1 cellular context compared by ENCODE assay signal in the genomic region with DNA sequence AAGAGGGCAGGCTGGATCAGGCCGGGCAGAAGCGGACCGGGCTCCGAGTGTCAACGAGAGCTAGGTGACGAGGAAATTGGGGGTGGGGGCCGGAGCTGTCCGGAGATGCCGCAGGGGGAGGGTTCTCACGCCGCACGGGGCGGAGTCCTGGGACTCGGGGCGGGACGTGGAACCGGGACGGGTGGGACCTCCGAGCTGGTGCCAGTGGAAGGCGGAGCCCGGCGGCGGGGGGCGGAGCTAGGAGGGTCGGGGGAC.
TF ChIP-seq lines count a peak whose summit lies in the region.

No MANE protein-coding gene starts in this region.

TF ChIP-seq in HepG2, 621 proteins besides CTCF, POLR2A, EP300 and RAD21 (continued from another document and continues in another):
- no peak for TF ChIP-seq CEBPZ (IDR thresholded peaks at IDR 0.05; ENCODE audit: low read length)
- no peak for TF ChIP-seq ZNF780A (CRISPR knock-in tag; IDR thresholded peaks at IDR 0.05)
- TF ChIP-seq TBX2 (CRISPR knock-in tag; IDR thresholded peaks at IDR 0.05; ENCODE audit: borderline replicate concordance): peak; percentile 26; the same call in 1 of the 2 replicates
- no peak for TF ChIP-seq ZMAT3 (CRISPR knock-in tag; conservative IDR thresholded peaks at IDR 0.05)
- peak; percentile 76 for TF ChIP-seq RBFOX2 (IDR thresholded peaks at IDR 0.05; ENCODE audit: low read depth, low read length)
- no peak for TF ChIP-seq ZNF746 (CRISPR knock-in tag; IDR thresholded peaks at IDR 0.05)
- TF ChIP-seq ZNF501 (CRISPR knock-in tag; IDR thresholded peaks at IDR 0.05): peak; percentile 12; the same call in 1 of the 2 replicates
- TF ChIP-seq FOSL1 (CRISPR knock-in tag; IDR thresholded peaks at IDR 0.05; ENCODE audit: borderline replicate concordance): no peak
- TF ChIP-seq SP4 (CRISPR knock-in tag; IDR thresholded peaks at IDR 0.05): peak; percentile 90; the same call in 1 of the 2 replicates
- TF ChIP-seq ARID2 (CRISPR knock-in tag; IDR thresholded peaks at IDR 0.05; ENCODE audit: borderline replicate concordance): no peak
- 0 out of 2 replicates have a peak, but pooled peaks have one; percentile 12 for TF ChIP-seq ZNF713 (CRISPR knock-in tag; IDR thresholded peaks at IDR 0.05)
- TF ChIP-seq ZNF891 (CRISPR knock-in tag; IDR thresholded peaks at IDR 0.05): no peak
- TF ChIP-seq ZBTB2 (CRISPR knock-in tag; IDR thresholded peaks at IDR 0.05; ENCODE audit: low read depth): peak; percentile 11; the same call in 1 of the 2 replicates
- peak; percentile 8; the same call in 1 of the 2 replicates for TF ChIP-seq TFAP4 (IDR thresholded peaks at IDR 0.05; ENCODE audit: borderline replicate concordance, low read depth)
- no peak for TF ChIP-seq TGIF2 (CRISPR knock-in tag; IDR thresholded peaks at IDR 0.05)
- no peak for TF ChIP-seq MBD4 (IDR thresholded peaks at IDR 0.05; ENCODE audit: borderline replicate concordance, low read length)
- peak; percentile 48; the same call in 1 of the 2 replicates for TF ChIP-seq KDM5B (CRISPR knock-in tag; IDR thresholded peaks at IDR 0.05; ENCODE audit: borderline replicate concordance)
- TF ChIP-seq ATF7 (IDR thresholded peaks at IDR 0.05): no peak
- TF ChIP-seq ATF7 (CRISPR knock-in tag; IDR thresholded peaks at IDR 0.05): no peak
- 0 out of 2 replicates have a peak, but pooled peaks have one; percentile 6 for TF ChIP-seq ZNF772 (CRISPR knock-in tag; IDR thresholded peaks at IDR 0.05)
- TF ChIP-seq CBX2 (IDR thresholded peaks at IDR 0.05; ENCODE audit: low read depth, low read length): no peak
- TF ChIP-seq CBX2 (CRISPR knock-in tag; IDR thresholded peaks at IDR 0.05; ENCODE audit: low read depth): no peak
- TF ChIP-seq HNF4A (CRISPR knock-in tag; IDR thresholded peaks at IDR 0.05): no peak
- TF ChIP-seq SRSF9 (IDR thresholded peaks at IDR 0.05; ENCODE audit: borderline replicate concordance, insufficient read depth, low read depth, low read length, poor library complexity, severe bottlenecking): no peak
- no peak for TF ChIP-seq MTF2 (CRISPR knock-in tag; IDR thresholded peaks at IDR 0.05; ENCODE audit: borderline replicate concordance)
- TF ChIP-seq GATA4 (IDR thresholded peaks at IDR 0.05; ENCODE audit: borderline replicate concordance, low read depth): no peak
- TF ChIP-seq GZF1 (CRISPR knock-in tag; IDR thresholded peaks at IDR 0.05): no peak
- no peak for TF ChIP-seq KAT2B (IDR thresholded peaks at IDR 0.05; ENCODE audit: borderline replicate concordance, low read depth, low read length)
- TF ChIP-seq ZBTB39 (CRISPR knock-in tag; IDR thresholded peaks at IDR 0.05): no peak
- no peak for TF ChIP-seq MXD4 (CRISPR knock-in tag; IDR thresholded peaks at IDR 0.05)
- 0 out of 2 replicates have a peak, but pooled peaks have one; percentile 8 for TF ChIP-seq HNRNPUL1 (IDR thresholded peaks at IDR 0.05; ENCODE audit: low read depth, low read length)
- 0 out of 2 replicates have a peak, but pooled peaks have one; percentile 1 for TF ChIP-seq ELF3 (CRISPR knock-in tag; IDR thresholded peaks at IDR 0.05)
- no peak for TF ChIP-seq NRL (CRISPR knock-in tag; IDR thresholded peaks at IDR 0.05; ENCODE audit: borderline replicate concordance)
- no peak for TF ChIP-seq ZNF850 (CRISPR knock-in tag; conservative IDR thresholded peaks at IDR 0.05)
- no peak for TF ChIP-seq ZNF557 (CRISPR knock-in tag; IDR thresholded peaks at IDR 0.05)
- no peak for TF ChIP-seq ZNF142 (CRISPR knock-in tag; IDR thresholded peaks at IDR 0.05)
- TF ChIP-seq ZNF660 (CRISPR knock-in tag; IDR thresholded peaks at IDR 0.05; ENCODE audit: borderline replicate concordance, low read depth): no peak
- no peak for TF ChIP-seq ZNF777 (CRISPR knock-in tag; IDR thresholded peaks at IDR 0.05)
- no peak for TF ChIP-seq THRA (CRISPR knock-in tag; IDR thresholded peaks at IDR 0.05; ENCODE audit: borderline replicate concordance)
- 0 out of 2 replicates have a peak, but pooled peaks have one; percentile 28 for TF ChIP-seq ZNF343 (CRISPR knock-in tag; IDR thresholded peaks at IDR 0.05)
- TF ChIP-seq THAP11 (CRISPR knock-in tag; IDR thresholded peaks at IDR 0.05): no peak
- no peak for TF ChIP-seq GATAD1 (CRISPR knock-in tag; IDR thresholded peaks at IDR 0.05)
- TF ChIP-seq, protein P1, sequence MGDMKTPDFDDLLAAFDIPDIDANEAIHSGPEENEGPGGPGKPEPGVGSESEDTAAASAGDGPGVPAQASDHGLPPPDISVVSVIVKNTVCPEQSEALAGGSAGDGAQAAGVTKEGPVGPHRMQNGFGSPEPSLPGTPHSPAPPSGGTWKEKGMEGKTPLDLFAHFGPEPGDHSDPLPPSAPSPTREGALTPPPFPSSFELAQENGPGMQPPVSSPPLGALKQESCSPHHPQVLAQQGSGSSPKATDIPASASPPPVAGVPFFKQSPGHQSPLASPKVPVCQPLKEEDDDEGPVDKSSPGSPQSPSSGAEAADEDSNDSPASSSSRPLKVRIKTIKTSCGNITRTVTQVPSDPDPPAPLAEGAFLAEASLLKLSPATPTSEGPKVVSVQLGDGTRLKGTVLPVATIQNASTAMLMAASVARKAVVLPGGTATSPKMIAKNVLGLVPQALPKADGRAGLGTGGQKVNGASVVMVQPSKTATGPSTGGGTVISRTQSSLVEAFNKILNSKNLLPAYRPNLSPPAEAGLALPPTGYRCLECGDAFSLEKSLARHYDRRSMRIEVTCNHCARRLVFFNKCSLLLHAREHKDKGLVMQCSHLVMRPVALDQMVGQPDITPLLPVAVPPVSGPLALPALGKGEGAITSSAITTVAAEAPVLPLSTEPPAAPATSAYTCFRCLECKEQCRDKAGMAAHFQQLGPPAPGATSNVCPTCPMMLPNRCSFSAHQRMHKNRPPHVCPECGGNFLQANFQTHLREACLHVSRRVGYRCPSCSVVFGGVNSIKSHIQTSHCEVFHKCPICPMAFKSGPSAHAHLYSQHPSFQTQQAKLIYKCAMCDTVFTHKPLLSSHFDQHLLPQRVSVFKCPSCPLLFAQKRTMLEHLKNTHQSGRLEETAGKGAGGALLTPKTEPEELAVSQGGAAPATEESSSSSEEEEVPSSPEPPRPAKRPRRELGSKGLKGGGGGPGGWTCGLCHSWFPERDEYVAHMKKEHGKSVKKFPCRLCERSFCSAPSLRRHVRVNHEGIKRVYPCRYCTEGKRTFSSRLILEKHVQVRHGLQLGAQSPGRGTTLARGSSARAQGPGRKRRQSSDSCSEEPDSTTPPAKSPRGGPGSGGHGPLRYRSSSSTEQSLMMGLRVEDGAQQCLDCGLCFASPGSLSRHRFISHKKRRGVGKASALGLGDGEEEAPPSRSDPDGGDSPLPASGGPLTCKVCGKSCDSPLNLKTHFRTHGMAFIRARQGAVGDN (CRISPR knock-in tag; IDR thresholded peaks at IDR 0.05): peak; percentile 72; the same call in 1 of the 2 replicates
- no peak for TF ChIP-seq RBM22 (optimal IDR thresholded peaks at IDR 0.05; ENCODE audit: low read length)
- TF ChIP-seq ZIK1 (CRISPR knock-in tag; IDR thresholded peaks at IDR 0.05; ENCODE audit: borderline replicate concordance, low read depth): no peak
- TF ChIP-seq ZNF326 (CRISPR knock-in tag; IDR thresholded peaks at IDR 0.05; ENCODE audit: borderline replicate concordance): no peak
